Comparison of ENCODE assay signal across 29 cellular contexts in genomic region chr12:42766754-42767153, GRCh38.
"Had no signal": no experiment of that assay in that cellular context is flagged by ENCODE, and none has a peak within 500 bp of the region (broad histone marks: within the 10 kb centered on the region; RNA-seq: fewer than 3 reads in every experiment).

No MANE protein-coding gene starts in this region.

- H3K4me1 ChIP-seq: adrenal gland, colonic mucosa, tibial nerve had no signal

- H3K4me3 Mint-ChIP-seq: activated CD4-positive, alpha-beta T cell treated with anti-CD3 and anti-CD28 coated beads for 36 hours; activated naive CD8-positive, alpha-beta T cell; activated T-cell treated with anti-CD3 and anti-CD28 coated beads, Interleukin-2, amount 50 U/mL, for 72 hours; naive thymus-derived CD8-positive, alpha-beta T cell; neural crest cell had no signal

- H3K36me3 Mint-ChIP-seq: activated naive CD8-positive, alpha-beta T cell; naive thymus-derived CD8-positive, alpha-beta T cell had no signal

- H3K27ac ChIP-seq: adrenal gland, body of pancreas, cardiac muscle cell, colonic mucosa, dorsolateral prefrontal cortex, gastroesophageal sphincter, hepatocyte, pancreas, tibial nerve had no signal

- H3K27me3 ChIP-seq: adrenal gland, body of pancreas, cardiac muscle cell, colonic mucosa, dorsolateral prefrontal cortex, gastroesophageal sphincter, hepatocyte, pancreas, tibial nerve had no signal

- H3K36me3 ChIP-seq: adrenal gland, cardiac muscle cell, colonic mucosa, gastroesophageal sphincter, pancreas, tibial nerve had no signal

- H3K27me3 Mint-ChIP-seq: activated naive CD8-positive, alpha-beta T cell had no signal

- ATAC-seq: activated CD4-positive, alpha-beta T cell treated with anti-CD3 and anti-CD28 coated beads for 36 hours; activated T-cell treated with anti-CD3 and anti-CD28 coated beads, Interleukin-2, amount 50 U/mL, for 72 hours; body of pancreas; gastroesophageal sphincter; left colon; naive thymus-derived CD8-positive, alpha-beta T cell; right cardiac atrium had no signal

- H3K4me1 Mint-ChIP-seq: activated CD4-positive, alpha-beta T cell treated with anti-CD3 and anti-CD28 coated beads for 36 hours; naive thymus-derived CD8-positive, alpha-beta T cell; neural crest cell had no signal

- H2AFZ ChIP-seq: hepatocyte had no signal

- H3K4me2 ChIP-seq: hepatocyte had no signal

- H3K9me3 ChIP-seq: adrenal gland, colonic mucosa, pancreas had no signal

- H3K79me2 ChIP-seq: hepatocyte had no signal

- DNase-seq: activated CD4-positive, alpha-beta T cell treated with anti-CD3 and anti-CD28 coated beads for 36 hours; activated CD4-positive, alpha-beta T cell treated with anti-CD3 and anti-CD28 coated beads, Interleukin-2, amount 50 U/mL, for 4 hours; activated CD4-positive, CD25-positive, alpha-beta regulatory T cell; activated effector memory CD4-positive, alpha-beta T cell treated with Interleukin-2 at 50 U/mL for 16 hours; activated naive CD4-positive, alpha-beta T cell treated with Interleukin-2 at 50 U/mL for 16 hours; activated T-cell treated with anti-CD3 and anti-CD28 coated beads for 4 hours; activated T-cell treated with anti-CD3 and anti-CD28 coated beads, Interleukin-2, amount 50 U/mL, for 72 hours; adrenal gland; aorta; body of pancreas; cerebellar nuclear complex; colonic mucosa; dorsolateral prefrontal cortex; effector memory CD4-positive, alpha-beta T cell; islet precursor cell; left colon; naive thymus-derived CD8-positive, alpha-beta T cell; nucleus accumbens; pancreas; right cardiac atrium; stimulated activated CD4-positive, alpha-beta T cell treated with anti-CD3 and anti-CD28 coated beads, Interleukin-15, amount 100 ng/mL, for 24 hours; stimulated activated CD4-positive, alpha-beta T cell treated with anti-CD3 and anti-CD28 coated beads, Interleukin-2, amount 100 ng/mL, for 24 hours; stimulated activated naive CD4-positive, alpha-beta T cell treated with Interleukin-2 at 50 U/mL for 16 hours had no signal

- H3K27ac Mint-ChIP-seq: activated CD4-positive, alpha-beta T cell treated with anti-CD3 and anti-CD28 coated beads for 36 hours; activated naive CD8-positive, alpha-beta T cell; activated T-cell treated with anti-CD3 and anti-CD28 coated beads, Interleukin-2, amount 50 U/mL, for 72 hours; naive thymus-derived CD8-positive, alpha-beta T cell had no signal

- H3K4me3 ChIP-seq: adrenal gland, body of pancreas, cardiac muscle cell, colonic mucosa, dorsolateral prefrontal cortex, gastroesophageal sphincter, hepatocyte, pancreas, tibial nerve had no signal
